Comparison of ENCODE assay signal across 8 cellular contexts in the genomic region with DNA sequence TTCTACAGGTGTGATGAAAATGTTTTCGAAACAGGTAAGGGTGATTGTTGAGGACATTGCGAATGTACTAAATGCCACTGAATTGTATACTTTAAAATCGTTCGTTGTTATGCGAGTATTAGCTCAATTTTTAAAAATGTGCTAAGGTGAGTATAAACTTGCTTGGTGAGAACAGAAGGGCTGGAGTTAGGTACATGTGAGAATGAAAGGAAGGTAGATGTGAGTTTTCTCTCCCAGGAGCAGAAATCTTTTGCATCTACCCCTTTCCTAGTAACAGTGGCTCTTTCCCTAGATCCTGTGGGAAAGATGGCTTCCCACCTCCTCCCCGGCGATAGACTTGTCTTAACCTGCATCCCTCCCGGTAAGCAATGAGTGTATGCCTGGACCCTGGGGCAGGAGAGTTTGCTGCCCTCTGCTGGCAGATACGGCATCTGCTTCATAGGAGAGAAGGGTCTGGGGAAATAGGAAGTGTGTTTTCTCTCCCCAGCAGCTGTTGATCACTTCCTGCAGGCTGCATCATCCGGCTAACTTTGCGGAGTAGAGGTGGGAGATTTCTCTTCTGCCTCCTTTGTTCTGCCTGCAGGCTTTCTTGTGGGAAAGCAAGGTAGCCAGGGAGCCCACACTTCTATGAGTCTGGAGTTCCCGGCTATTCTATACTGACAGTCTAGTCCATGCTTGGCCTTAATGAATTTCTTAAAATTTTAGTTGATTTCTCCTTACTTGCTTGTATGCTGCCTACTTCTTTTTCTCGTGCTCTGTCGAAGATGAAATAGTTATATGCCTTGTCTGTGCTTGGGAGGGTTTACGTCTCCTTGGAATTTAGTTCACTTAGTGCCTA.
A peak's percentile ranks its signal among the peaks of the same experiment; 100 is the strongest.
DNase-seq lines count a peak whose midpoint lies in the region; ATAC-seq, FAIRE-seq and TF ChIP-seq lines count a peak whose summit lies in the region.

No MANE protein-coding gene starts in this region.

- peak overlapping the region; percentile 39 for H3K4me2 ChIP-seq in Loucy (ENCODE audit: low read depth, low read length, poor library complexity, severe bottlenecking)
- peak overlapping the region; percentile 32 for H3K4me2 ChIP-seq in SU-DHL-6 (ENCODE audit: low read depth, low read length, poor library complexity, severe bottlenecking)
- no peak overlapping the region for H3K4me2 ChIP-seq in astrocyte (ENCODE audit: low read length)

- H3K36me3 ChIP-seq in Loucy (ENCODE audit: insufficient read depth, low read length): no peaks in the 10 kb centered on the region
- no peaks in the 10 kb centered on the region for H3K36me3 ChIP-seq in SU-DHL-6 (ENCODE audit: low read length)
- no peaks in the 10 kb centered on the region for H3K36me3 ChIP-seq in astrocyte (ENCODE audit: insufficient read depth, low read length)

- H3K9me3 ChIP-seq in Loucy (ENCODE audit: insufficient read depth, low read depth, low read length) (no peaks in the 10 kb centered on the region), SU-DHL-6 (ENCODE audit: insufficient read depth, low read length) (no peaks in the 10 kb centered on the region), astrocyte (ENCODE audit: insufficient read depth, low read depth, low read length) (no peaks in the 10 kb centered on the region)

- H3K9me2 ChIP-seq in Loucy (replicated peaks; ENCODE audit: low read depth, low read length): no peaks in the 10 kb centered on the region
- no peaks in the 10 kb centered on the region for H3K9me2 ChIP-seq in SU-DHL-6 (replicated peaks; ENCODE audit: insufficient read depth, low read length)

- DNase-seq in HFF-Myc (ENCODE audit: extremely low read depth, low read depth): no peak
- peak; percentile 2 for DNase-seq in astrocyte (ENCODE audit: low read depth)
- DNase-seq in iPS-NIHi11 (ENCODE audit: low spot score): peak; percentile 72
- DNase-seq in stimulated activated CD4-positive, alpha-beta T cell treated with anti-CD3 and anti-CD28 coated beads, Interleukin-2, amount 100 ng/mL, for 48 hours: peak; percentile 51 to 57
- no peak for DNase-seq in superior temporal gyrus (ENCODE audit: extremely low spot score)

- no peaks in the 10 kb centered on the region for H3K79me2 ChIP-seq in Loucy (ENCODE audit: insufficient read depth, low read length)
- H3K79me2 ChIP-seq in SU-DHL-6 (ENCODE audit: insufficient read depth, low read length): no peaks in the 10 kb centered on the region
- no peaks in the 10 kb centered on the region for H3K79me2 ChIP-seq in astrocyte (ENCODE audit: insufficient read depth, low read length)

- H3K9ac ChIP-seq in Loucy (ENCODE audit: low read depth, low read length, poor library complexity, severe bottlenecking) (no peak overlapping the region), SU-DHL-6 (ENCODE audit: low read length) (no peak overlapping the region), astrocyte (ENCODE audit: low read length) (no peak overlapping the region)

- no peak overlapping the region for H3K27ac Mint-ChIP-seq in astrocyte (ENCODE audit: unreplicated experiment)

- no peaks in the 10 kb centered on the region for H3K27me3 Mint-ChIP-seq in astrocyte (ENCODE audit: low read depth, unreplicated experiment)

- H3K4me1 ChIP-seq in Loucy (ENCODE audit: insufficient read depth, low read length, poor library complexity, severe bottlenecking) (no peaks in the 10 kb centered on the region), astrocyte (ENCODE audit: insufficient read depth, low read length) (no peaks in the 10 kb centered on the region)

- H3K27ac ChIP-seq in SU-DHL-6 (ENCODE audit: low read depth, low read length): no peak overlapping the region
- no peak overlapping the region for H3K27ac ChIP-seq in astrocyte (ENCODE audit: low read depth, low read length)

- H2AFZ ChIP-seq in Loucy (ENCODE audit: low read length) (peak overlapping the region; percentile 69; the same call in 1 of the 2 replicates), SU-DHL-6 (ENCODE audit: low read depth, low read length, severe bottlenecking) (peak overlapping the region; percentile 93), astrocyte (ENCODE audit: low read depth, low read length) (no peak overlapping the region)

- H3K27me3 ChIP-seq in Loucy (ENCODE audit: insufficient read depth, low read length, poor library complexity, severe bottlenecking) (no peaks in the 10 kb centered on the region), SU-DHL-6 (ENCODE audit: low read length) (no peaks in the 10 kb centered on the region), astrocyte (ENCODE audit: insufficient read depth, low read length) (no peaks in the 10 kb centered on the region)

- no peaks in the 10 kb centered on the region for H3K9me3 Mint-ChIP-seq in astrocyte (ENCODE audit: unreplicated experiment)

- H3K4me3 Mint-ChIP-seq in astrocyte (ENCODE audit: unreplicated experiment): no peak overlapping the region

- peaks cover 5% of the 10 kb centered on the region for H3K4me1 Mint-ChIP-seq in astrocyte (ENCODE audit: low read depth, unreplicated experiment)

- ATAC-seq in GM18498 (IDR thresholded peaks at IDR 0.05; ENCODE audit: unreplicated experiment): peak; percentile 100

- no peaks in the 10 kb centered on the region for H3K36me3 Mint-ChIP-seq in astrocyte (ENCODE audit: low read depth, unreplicated experiment)

- FAIRE-seq in astrocyte (lab: Jason Lieb, UNC): no peak

- H3K4me3 ChIP-seq in HFF-Myc (replicated peaks; ENCODE audit: low read depth, low read length): no peak overlapping the region
- peak overlapping the region; percentile 7 for H3K4me3 ChIP-seq in Loucy (ENCODE audit: low read length, poor library complexity, severe bottlenecking)
- no peak overlapping the region for H3K4me3 ChIP-seq in SU-DHL-6 (ENCODE audit: insufficient read depth, low read length, poor library complexity, severe bottlenecking)
- no peak overlapping the region for H3K4me3 ChIP-seq in astrocyte (ENCODE audit: insufficient read depth, low read depth, low read length)

- H3F3A ChIP-seq in Loucy (ENCODE audit: low read depth): no peaks in the 10 kb centered on the region
- no peaks in the 10 kb centered on the region for H3F3A ChIP-seq in SU-DHL-6 (ENCODE audit: insufficient read depth)

- TF ChIP-seq CTCF in HFF-Myc (IDR thresholded peaks at IDR 0.05; ENCODE audit: low read depth, low read length, missing control alignments) (peak; percentile 44), Loucy (conservative IDR thresholded peaks at IDR 0.05; ENCODE audit: low read length) (peak; percentile 70), SU-DHL-6 (IDR thresholded peaks at IDR 0.05; ENCODE audit: insufficient read depth, low read length, poor library complexity, severe bottlenecking) (peak; percentile 69), astrocyte (IDR thresholded peaks at IDR 0.05; ENCODE audit: insufficient read depth, low read depth, low read length) (peak; percentile 28)

- no peaks in the 10 kb centered on the region for H4K20me1 ChIP-seq in Loucy (ENCODE audit: insufficient read depth, low read length, poor library complexity, severe bottlenecking)
- H4K20me1 ChIP-seq in SU-DHL-6 (ENCODE audit: low read depth, low read length): no peaks in the 10 kb centered on the region
- no peaks in the 10 kb centered on the region for H4K20me1 ChIP-seq in astrocyte (ENCODE audit: insufficient read depth, low read length)

Comparison
In these comparisons a context has a peak if more than half of its experiments do, and no peak if none do; other contexts are left out.
1. DNase-seq: peak in astrocyte (single experiment), iPS-NIHi11 (single experiment) and stimulated activated CD4-positive, alpha-beta T cell treated with anti-CD3 and anti-CD28 coated beads, Interleukin-2, amount 100 ng/mL, for 48 hours (2 of 2); none in HFF-Myc (single experiment) and superior temporal gyrus (single experiment).
2. Peak in every context shown above with its lines, with median percentiles within 50 percentile points of each other: CTCF ChIP-seq.